8 cellular contexts compared by ENCODE assay signal in the genomic region with DNA sequence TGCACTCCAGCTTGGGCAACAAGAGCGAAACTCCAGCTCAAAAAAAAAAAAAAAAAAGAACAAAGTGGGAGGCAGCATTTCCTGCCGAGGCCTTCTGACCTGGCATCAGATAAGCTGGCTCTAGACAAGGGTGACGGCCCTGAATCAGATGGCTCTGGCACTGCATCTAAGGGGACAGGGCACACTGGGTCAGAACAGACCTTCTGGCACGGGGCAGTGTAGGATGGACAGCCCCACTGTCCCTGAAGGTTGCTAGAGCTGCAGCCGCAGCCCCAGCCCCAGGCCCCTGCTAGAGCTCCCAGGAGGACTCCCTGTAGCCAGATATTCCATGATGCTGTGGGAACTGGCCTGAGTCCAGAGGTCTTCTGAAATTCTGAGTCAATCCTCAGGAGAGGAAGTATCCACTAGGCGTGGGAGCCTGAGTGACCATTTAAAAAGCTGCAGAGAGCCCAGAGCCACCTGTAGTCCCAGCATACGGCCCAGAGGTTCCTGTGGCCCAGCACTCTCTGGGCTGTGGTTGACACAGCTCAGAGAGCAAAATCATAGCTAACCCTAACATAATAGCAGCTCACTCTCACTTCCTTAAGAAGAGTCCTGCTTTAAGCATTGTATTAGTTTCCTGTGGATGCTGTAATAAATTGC.
A peak's percentile ranks its signal among the peaks of the same experiment; 100 is the strongest.
DNase-seq lines count a peak whose midpoint lies in the region; ATAC-seq and TF ChIP-seq lines count a peak whose summit lies in the region.

No MANE protein-coding gene starts in this region.

- intact Hi-C loops in posterior cingulate gyrus (cut with DNase I): no loop called here

- TF ChIP-seq CTCF in AG10803 (conservative IDR thresholded peaks at IDR 0.05; ENCODE audit: low read length): no peak

- no peaks in the 10 kb centered on the region for H3K36me3 ChIP-seq in skeletal muscle satellite cell (ENCODE audit: insufficient read depth, low read length)

- H3K4me2 ChIP-seq in skeletal muscle satellite cell (ENCODE audit: low read length): peak overlapping the region; percentile 54

- H3K4me3 ChIP-seq in AG10803 (ENCODE audit: low read length) (no peak overlapping the region), skeletal muscle satellite cell (ENCODE audit: low read length) (no peak overlapping the region)

- DNase-seq in AG10803 (ENCODE audit: low read depth): peak; percentile 76
- peak; percentile 66 for DNase-seq in dermis blood vessel endothelial cell
- no peak for DNase-seq in mesenteric fat pad (ENCODE audit: low spot score)
- DNase-seq in NCI-H526 treated with DMSO at 0.1 percent for 48 hours (lab: John Stamatoyannopoulos, UW): no peak
- DNase-seq in posterior cingulate gyrus: no peak

- no peak overlapping the region for H3K9ac ChIP-seq in skeletal muscle satellite cell (ENCODE audit: low read depth, low read length)

- H3K9me3 ChIP-seq in skeletal muscle satellite cell (replicated peaks; ENCODE audit: low read length): no peaks in the 10 kb centered on the region

- H3K27me3 ChIP-seq in skeletal muscle satellite cell (ENCODE audit: control insufficient read depth, insufficient read depth, low read length): peaks cover 3% of the 10 kb centered on the region

- peak; percentile 99 for ATAC-seq in GM19455 (IDR thresholded peaks at IDR 0.05; ENCODE audit: unreplicated experiment)
- peak; percentile 98 for ATAC-seq in HG03432 (IDR thresholded peaks at IDR 0.05; ENCODE audit: unreplicated experiment)

- H3K4me1 ChIP-seq in skeletal muscle satellite cell (ENCODE audit: control insufficient read depth, insufficient read depth, low read length): peaks cover 9% of the 10 kb centered on the region

Comparison
In these comparisons a context has a peak if more than half of its experiments do, and no peak if none do; other contexts are left out.
1. DNase-seq: peak in AG10803 (single experiment) and dermis blood vessel endothelial cell (single experiment); none in mesenteric fat pad (single experiment), NCI-H526 treated with DMSO at 0.1 percent for 48 hours (single experiment) and posterior cingulate gyrus (0 of 10).